8 cellular contexts compared by ENCODE assay signal in genomic region chr10:101587725-101588614, GRCh38. TPM values are rescaled to one million over a fixed set of nuclear protein-coding genes. Genes with fewer than 3 reads are reported as not detected.
DNase-seq lines count a peak whose midpoint lies in the region; ATAC-seq, FAIRE-seq and TF ChIP-seq lines count a peak whose summit lies in the region.

TSS of gene DPCD (plus strand) at chr10:101588321. CDS start at chr10:101588337, 16 bp downstream.
TSS of gene POLL (minus strand) at chr10:101588257. CDS start at chr10:101587360, 897 bp downstream.

- no peaks in the 10 kb centered on the region for H3K9me3 Mint-ChIP-seq in activated B cell treated with CpG ODN at 0.5 μM for 24 hours

- no peaks in the 10 kb centered on the region for H3K27me3 ChIP-seq in small intestine (ENCODE audit: control insufficient read depth in 2 of 2, insufficient read depth in 2 of 2, low read length in 2 of 2)

- H3K36me3 ChIP-seq in small intestine (ENCODE audit: control insufficient read depth in 2 of 2, insufficient read depth in 2 of 2, low read length in 2 of 2), result peaks cover 0 to 6% of the 10 kb centered on the region in 2 donors

- H3K27me3 Mint-ChIP-seq in activated B cell treated with CpG ODN at 0.5 μM for 24 hours, result no peaks in the 10 kb centered on the region

- peaks cover 19% of the 10 kb centered on the region for H3K4me1 Mint-ChIP-seq in activated B cell treated with CpG ODN at 0.5 μM for 24 hours

- peak within 1 kb of the TSS in 1 of 2 donors; percentile 71 for H3K27ac ChIP-seq in small intestine (ENCODE audit: low read depth in 1 of 2, low read length in 1 of 2)

- no peaks in the 10 kb centered on the region for H3K9me3 ChIP-seq in small intestine (ENCODE audit: control insufficient read depth, low read depth)

- peak within 1 kb of the TSS; percentile 80 for H3K27ac Mint-ChIP-seq in activated B cell treated with CpG ODN at 0.5 μM for 24 hours

- TF ChIP-seq CTCF in AG04449 (IDR thresholded peaks at IDR 0.05; ENCODE audit: insufficient read depth, low read length, missing control alignments) (no peak), activated B cell treated with CpG ODN at 0.5 μM for 24 hours (IDR thresholded peaks at IDR 0.05) (no peak), cardiac fibroblast (IDR thresholded peaks at IDR 0.05; ENCODE audit: low read depth, low read length) (no peak)

- POLR2A ChIA-PET in AG04449 (lab: Yijun Ruan, JAX), result interaction anchor here (0.8 to 1.5 kb wide), 2 partner anchors 12 to 437 kb away, joined by 3 read pairs; no protein-coding TSS in a partner anchor
- POLR2A ChIA-PET in activated B cell treated with CpG ODN at 0.5 μM for 24 hours (lab: Charles Lee), result interaction anchor here (0.5 to 1.0 kb wide), 5 partner anchors 8 to 467 kb away, joined by 3 to 10 read pairs (median 3); partner anchors contain the start of gene FBXW4

- peak; percentile 62 for DNase-seq in AG04449 (ENCODE audit: low read depth, low spot score)
- DNase-seq in NCI-H2196 treated with DMSO at 0.1 percent for 48 hours (lab: John Stamatoyannopoulos, UW; ENCODE audit: unreplicated experiment), result peak; percentile 58
- DNase-seq in activated B cell treated with CpG ODN at 0.5 μM for 24 hours, result peak; percentile 83
- DNase-seq in cardiac fibroblast (ENCODE audit: low read depth in 2 of 2), result peak; percentile 94 to 96
- DNase-seq in iPS-NIHi11 (ENCODE audit: low spot score), result peak; percentile 100
- peak; percentile 96 for DNase-seq in small intestine

- peaks cover 23% of the 10 kb centered on the region for H3K36me3 Mint-ChIP-seq in activated B cell treated with CpG ODN at 0.5 μM for 24 hours (ENCODE audit: low read depth)

- no peak for FAIRE-seq in small intestine (lab: Jason Lieb, UNC)

- 0 to 1% (median 1%) methylated on average over 42 to 48 of the region's 48 CpGs for WGBS in small intestine, 3 donors

- H3K4me1 ChIP-seq in small intestine (ENCODE audit: control insufficient read depth in 2 of 2, insufficient read depth in 1 of 2, low read depth in 1 of 2, low read length in 1 of 2), result peaks cover 7 to 9% of the 10 kb centered on the region in 2 donors

- ATAC-seq in GM18870 (IDR thresholded peaks at IDR 0.05; ENCODE audit: unreplicated experiment) (peak; percentile 93), HG03108 (IDR thresholded peaks at IDR 0.05; ENCODE audit: unreplicated experiment) (peak; percentile 96), activated B cell treated with CpG ODN at 0.5 μM for 24 hours (ENCODE audit: low read depth) (peak; percentile 97)

- H3K4me3 ChIP-seq in AG04449 (ENCODE audit: low read depth, low read length) (peak within 1 kb of the TSS; percentile 99), cardiac fibroblast (replicated peaks in 1 of 2; ENCODE audit: low read depth in 2 of 2, low read length in 2 of 2) (peak within 1 kb of the TSS; percentile 98 to 99), small intestine (ENCODE audit: low read depth in 1 of 2, low read length in 2 of 2) (peak within 1 kb of the TSS; percentile 76 to 89)

- CTCF ChIA-PET in AG04449 (lab: Yijun Ruan, JAX), result interaction anchor here (0.7 to 12.5 kb wide), 9 partner anchors 10 to 493 kb away, joined by 3 to 145 read pairs (median 8); no protein-coding TSS in a partner anchor
- CTCF ChIA-PET in activated B cell treated with CpG ODN at 0.5 μM for 24 hours (lab: Charles Lee), result interaction anchor here (1.0 to 3.8 kb wide), 3 partner anchors 16 to 375 kb away, joined by 4 to 14 read pairs (median 4); no protein-coding TSS in a partner anchor

- H3K4me3 Mint-ChIP-seq in activated B cell treated with CpG ODN at 0.5 μM for 24 hours, result peak within 1 kb of the TSS; percentile 92

- intact Hi-C loops in activated B cell treated with CpG ODN at 0.5 μM for 24 hours (cut with micrococcal nuclease), result loop anchor here (1.0 to 5.0 kb wide), 4 partner anchors 18 to 484 kb away; partner anchors contain the start of genes BTRC and NPM3

RNA-seq across cellular contexts. Expression of gene DPCD, which starts in this region (rescaled TPM):
- 2.3 and 2.9 TPM in 2 replicates for total RNA-seq in activated B cell treated with CpG ODN at 0.5 μM for 24 hours
- polyA plus RNA-seq in small intestine, result 10 to 100 TPM in 1 of 3 donors, 1 to 10 TPM in 2; 4.2 to 18.3 (median 8.6) TPM

RNA-seq across cellular contexts. Expression of gene POLL, which starts in this region (rescaled TPM):
- total RNA-seq in activated B cell treated with CpG ODN at 0.5 μM for 24 hours, result 35.0 and 39.5 TPM in 2 replicates
- 10 to 100 TPM; 24.8 to 31.3 (median 30.6) TPM for polyA plus RNA-seq in small intestine
